ENCODE assay signal across 17 cellular contexts in the genomic region with DNA sequence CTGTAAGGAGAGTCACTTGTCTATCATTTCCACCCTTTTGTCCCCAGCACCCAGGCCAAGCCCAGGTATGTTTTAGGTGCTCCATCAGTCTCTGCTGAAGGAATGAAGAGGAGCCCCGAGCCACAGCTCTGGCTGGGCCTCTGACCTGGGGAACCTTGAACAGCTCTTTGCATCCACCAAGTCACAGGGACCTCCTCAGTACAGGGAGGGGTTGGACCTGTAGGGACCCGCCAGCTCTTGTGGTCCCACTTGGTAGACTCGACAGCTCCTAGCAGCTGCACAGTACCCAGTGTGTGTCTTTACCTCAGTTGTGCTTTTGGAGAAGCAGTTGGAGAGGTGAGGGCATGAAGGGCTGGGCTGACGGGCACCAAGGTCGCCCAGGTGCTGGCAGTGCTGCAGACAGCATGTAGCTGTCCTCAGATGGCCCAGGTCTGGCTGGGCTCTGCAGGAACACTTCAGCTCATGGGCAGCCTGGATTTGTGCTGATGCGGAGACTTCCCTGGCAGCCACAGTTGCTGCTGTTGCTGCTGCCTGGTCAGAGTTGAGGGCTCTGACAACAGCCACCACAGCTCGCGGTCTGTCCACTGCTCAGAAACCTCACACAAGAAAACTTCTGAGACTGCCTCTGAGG.
"Had no signal": no experiment of that assay in that cellular context is flagged by ENCODE, and none has a peak within 500 bp of the region (broad histone marks: within the 10 kb centered on the region; RNA-seq: fewer than 3 reads in every experiment).

No MANE protein-coding gene starts in this region.

- H3K9me3 Mint-ChIP-seq: activated CD4-positive, alpha-beta T cell treated with anti-CD3 and anti-CD28 coated beads, Interleukin-2, amount 10 ng/mL, durations not matched to agents 24 days and 14 days; activated naive CD4-positive, alpha-beta T cell treated with anti-CD3 and anti-CD28 coated beads for 36 hours; activated T-cell treated with anti-CD3 and anti-CD28 coated beads, Interleukin-2, amount 50 U/mL, for 24 hours; brain; central memory CD8-positive, alpha-beta T cell; naive thymus-derived CD8-positive, alpha-beta T cell; T-cell had no signal

- H3K36me3 Mint-ChIP-seq: brain; naive thymus-derived CD8-positive, alpha-beta T cell; T-cell had no signal

- DNase-seq: activated CD4-positive, alpha-beta T cell treated with anti-CD3 and anti-CD28 coated beads, Interleukin-2, amount 10 ng/mL, durations not matched to agents 24 days and 14 days; activated CD8-positive, alpha-beta T cell treated with anti-CD3 and anti-CD28 coated beads, Interleukin-2, amount 10 ng/mL, durations not matched to agents 7 days and 5 days; activated naive CD4-positive, alpha-beta T cell treated with anti-CD3 and anti-CD28 coated beads for 36 hours; activated T-cell treated with anti-CD3 and anti-CD28 coated beads, Interleukin-2, amount 50 U/mL, for 24 hours; foreskin melanocyte; glutamatergic neuron; mesenchymal stem cell; naive thymus-derived CD8-positive, alpha-beta T cell; pancreas; spleen; stimulated activated naive CD4-positive, alpha-beta T cell; T-cell; T-helper 9 cell had no signal

- H3K36me3 ChIP-seq: colonic mucosa, pancreas, spleen, tibial nerve had no signal

- H3K4me3 Mint-ChIP-seq: activated CD4-positive, alpha-beta T cell treated with anti-CD3 and anti-CD28 coated beads, Interleukin-2, amount 10 ng/mL, durations not matched to agents 24 days and 14 days; activated CD8-positive, alpha-beta T cell treated with anti-CD3 and anti-CD28 coated beads, Interleukin-2, amount 10 ng/mL, durations not matched to agents 7 days and 5 days; activated naive CD4-positive, alpha-beta T cell treated with anti-CD3 and anti-CD28 coated beads for 36 hours; activated T-cell treated with anti-CD3 and anti-CD28 coated beads, Interleukin-2, amount 50 U/mL, for 24 hours; brain; central memory CD8-positive, alpha-beta T cell; naive thymus-derived CD8-positive, alpha-beta T cell; T-cell had no signal

- H3K4me3 ChIP-seq: colonic mucosa, pancreas, spleen, tibial nerve had no signal

- H3K27ac ChIP-seq: colonic mucosa, pancreas, spleen, tibial nerve had no signal

- H3K27me3 ChIP-seq: colonic mucosa, pancreas, spleen, tibial nerve had no signal

- H3K9me3 ChIP-seq: colonic mucosa, pancreas, spleen, tibial nerve had no signal

- H3K27ac Mint-ChIP-seq: activated CD4-positive, alpha-beta T cell treated with anti-CD3 and anti-CD28 coated beads, Interleukin-2, amount 10 ng/mL, durations not matched to agents 24 days and 14 days; activated CD8-positive, alpha-beta T cell treated with anti-CD3 and anti-CD28 coated beads, Interleukin-2, amount 10 ng/mL, durations not matched to agents 7 days and 5 days; activated naive CD4-positive, alpha-beta T cell treated with anti-CD3 and anti-CD28 coated beads for 36 hours; activated T-cell treated with anti-CD3 and anti-CD28 coated beads, Interleukin-2, amount 50 U/mL, for 24 hours; brain; naive thymus-derived CD8-positive, alpha-beta T cell; T-cell had no signal

- ATAC-seq: activated CD8-positive, alpha-beta T cell treated with anti-CD3 and anti-CD28 coated beads, Interleukin-2, amount 10 ng/mL, durations not matched to agents 7 days and 5 days; naive thymus-derived CD8-positive, alpha-beta T cell; T-cell had no signal

- H3K4me1 Mint-ChIP-seq: activated CD4-positive, alpha-beta T cell treated with anti-CD3 and anti-CD28 coated beads, Interleukin-2, amount 10 ng/mL, durations not matched to agents 24 days and 14 days; central memory CD8-positive, alpha-beta T cell; naive thymus-derived CD8-positive, alpha-beta T cell; T-cell had no signal

- H3K4me1 ChIP-seq: pancreas, tibial nerve had no signal
